Comparison of ENCODE assay signal across 2 cellular contexts in the genomic region with DNA sequence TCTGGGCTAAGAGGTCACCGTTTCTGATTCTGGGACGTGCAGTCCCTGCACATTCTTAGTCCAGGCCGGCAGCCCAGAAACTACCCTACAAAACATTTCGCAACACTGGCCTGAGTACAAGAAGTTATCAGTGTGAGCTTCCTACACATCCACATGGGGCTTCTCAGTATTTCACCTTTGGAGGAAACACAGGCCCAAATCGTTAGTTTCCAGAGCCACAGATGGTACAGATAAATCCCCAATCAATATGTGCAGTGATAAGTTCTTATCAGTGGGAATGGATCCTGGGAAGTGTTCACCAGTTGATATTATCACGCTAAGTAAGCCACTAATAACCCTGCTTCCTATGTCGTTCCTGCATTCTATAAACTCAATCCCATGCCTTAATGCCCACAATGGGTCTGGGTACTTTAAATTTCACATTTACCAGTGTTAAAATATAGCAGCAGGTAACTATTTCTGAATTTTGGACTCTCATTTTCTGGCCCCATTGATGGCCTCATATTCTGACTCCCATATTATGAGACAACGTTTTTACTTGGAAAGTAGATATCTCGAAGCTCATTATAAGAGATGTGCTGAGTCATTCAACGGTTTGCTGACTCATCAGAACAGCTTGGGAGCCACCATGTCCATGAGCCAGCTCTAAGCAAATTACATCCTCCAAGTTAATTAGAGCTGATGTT.
TF ChIP-seq lines count a peak whose summit lies in the region.

No MANE protein-coding gene starts in this region.

TF ChIP-seq in H1, 55 proteins besides CTCF, POLR2A, EP300 and RAD21:
- TF ChIP-seq MAFK (IDR thresholded peaks at IDR 0.05; ENCODE audit: low read depth, low read length): peak; percentile 93
- peak; percentile 57; the same call in 1 of the 2 replicates for TF ChIP-seq CEBPB (IDR thresholded peaks at IDR 0.05; ENCODE audit: low read depth, low read length)
- TF ChIP-seq EZH2 (IDR thresholded peaks at IDR 0.05; ENCODE audit: low read depth, low read length, severe bottlenecking): no peak
- no peak for TF ChIP-seq SIN3A (conservative IDR thresholded peaks at IDR 0.05 in 1 of 2, IDR thresholded peaks at IDR 0.05 in 1 of 2; ENCODE audit: low read depth in 1 of 2, low read length in 2 of 2)
- no peak for TF ChIP-seq CHD2 (IDR thresholded peaks at IDR 0.05; ENCODE audit: low read length)
- TF ChIP-seq BACH1 (IDR thresholded peaks at IDR 0.05; ENCODE audit: low read length): peak; percentile 97
- TF ChIP-seq BCL11A (IDR thresholded peaks at IDR 0.05; ENCODE audit: low read depth in 2 of 2, low read length in 2 of 2): no peak
- TF ChIP-seq RNF2 (IDR thresholded peaks at IDR 0.05; ENCODE audit: borderline replicate concordance, low read depth, low read length, missing control alignments, poor library complexity, severe bottlenecking): no peak
- no peak for TF ChIP-seq TEAD4 (IDR thresholded peaks at IDR 0.05; ENCODE audit: low read depth, low read length)

TF ChIP-seq in HepG2, 621 proteins besides CTCF, POLR2A, EP300 and RAD21:
- TF ChIP-seq MAFK (conservative IDR thresholded peaks at IDR 0.05 in 1 of 2, IDR thresholded peaks at IDR 0.05 in 1 of 2; ENCODE audit: low read length in 2 of 2): peak; percentile 95 to 99
- no peak for TF ChIP-seq TBX2 (CRISPR knock-in tag; IDR thresholded peaks at IDR 0.05; ENCODE audit: borderline replicate concordance)
- TF ChIP-seq SNAPC4 (CRISPR knock-in tag; IDR thresholded peaks at IDR 0.05): no peak
- TF ChIP-seq TERF1 (CRISPR knock-in tag; IDR thresholded peaks at IDR 0.05): no peak
- no peak for TF ChIP-seq ZNF878 (CRISPR knock-in tag; IDR thresholded peaks at IDR 0.05)
- peak; percentile 45; the same call in 1 of the 2 replicates for TF ChIP-seq CEBPG (CRISPR knock-in tag; IDR thresholded peaks at IDR 0.05)
- no peak for TF ChIP-seq ATF5 (CRISPR knock-in tag; IDR thresholded peaks at IDR 0.05; ENCODE audit: low read depth)
- TF ChIP-seq MAFF (IDR thresholded peaks at IDR 0.05; ENCODE audit: low read depth, low read length): peak; percentile 98
- TF ChIP-seq ZNF430 (CRISPR knock-in tag; IDR thresholded peaks at IDR 0.05): no peak
- TF ChIP-seq ZNF274 (CRISPR knock-in tag; IDR thresholded peaks at IDR 0.05): no peak
- TF ChIP-seq SOX13 (IDR thresholded peaks at IDR 0.05): no peak
- TF ChIP-seq SOX13 (CRISPR knock-in tag; conservative IDR thresholded peaks at IDR 0.05 in 1 of 2, IDR thresholded peaks at IDR 0.05 in 1 of 2): no peak
- TF ChIP-seq CCDC6 (CRISPR knock-in tag; IDR thresholded peaks at IDR 0.05): no peak
- no peak for TF ChIP-seq ZNF775 (CRISPR knock-in tag; IDR thresholded peaks at IDR 0.05; ENCODE audit: borderline replicate concordance)
- no peak for TF ChIP-seq ZNF605 (CRISPR knock-in tag; IDR thresholded peaks at IDR 0.05)
- TF ChIP-seq CEBPB (IDR thresholded peaks at IDR 0.05; ENCODE audit: borderline replicate concordance, low read depth, low read length): peak; percentile 81
- TF ChIP-seq, protein P1, sequence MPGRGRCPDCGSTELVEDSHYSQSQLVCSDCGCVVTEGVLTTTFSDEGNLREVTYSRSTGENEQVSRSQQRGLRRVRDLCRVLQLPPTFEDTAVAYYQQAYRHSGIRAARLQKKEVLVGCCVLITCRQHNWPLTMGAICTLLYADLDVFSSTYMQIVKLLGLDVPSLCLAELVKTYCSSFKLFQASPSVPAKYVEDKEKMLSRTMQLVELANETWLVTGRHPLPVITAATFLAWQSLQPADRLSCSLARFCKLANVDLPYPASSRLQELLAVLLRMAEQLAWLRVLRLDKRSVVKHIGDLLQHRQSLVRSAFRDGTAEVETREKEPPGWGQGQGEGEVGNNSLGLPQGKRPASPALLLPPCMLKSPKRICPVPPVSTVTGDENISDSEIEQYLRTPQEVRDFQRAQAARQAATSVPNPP (CRISPR knock-in tag; IDR thresholded peaks at IDR 0.05): no peak
- no peak for TF ChIP-seq SKIL (CRISPR knock-in tag; IDR thresholded peaks at IDR 0.05; ENCODE audit: borderline replicate concordance)
- no peak for TF ChIP-seq KAT2B (IDR thresholded peaks at IDR 0.05; ENCODE audit: borderline replicate concordance, low read depth, low read length)
- TF ChIP-seq, protein P2, sequence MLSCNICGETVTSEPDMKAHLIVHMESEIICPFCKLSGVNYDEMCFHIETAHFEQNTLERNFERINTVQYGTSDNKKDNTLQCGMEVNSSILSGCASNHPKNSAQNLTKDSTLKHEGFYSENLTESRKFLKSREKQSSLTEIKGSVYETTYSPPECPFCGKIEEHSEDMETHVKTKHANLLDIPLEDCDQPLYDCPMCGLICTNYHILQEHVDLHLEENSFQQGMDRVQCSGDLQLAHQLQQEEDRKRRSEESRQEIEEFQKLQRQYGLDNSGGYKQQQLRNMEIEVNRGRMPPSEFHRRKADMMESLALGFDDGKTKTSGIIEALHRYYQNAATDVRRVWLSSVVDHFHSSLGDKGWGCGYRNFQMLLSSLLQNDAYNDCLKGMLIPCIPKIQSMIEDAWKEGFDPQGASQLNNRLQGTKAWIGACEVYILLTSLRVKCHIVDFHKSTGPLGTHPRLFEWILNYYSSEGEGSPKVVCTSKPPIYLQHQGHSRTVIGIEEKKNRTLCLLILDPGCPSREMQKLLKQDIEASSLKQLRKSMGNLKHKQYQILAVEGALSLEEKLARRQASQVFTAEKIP (CRISPR knock-in tag; IDR thresholded peaks at IDR 0.05; ENCODE audit: borderline replicate concordance): no peak
- TF ChIP-seq SSRP1 (CRISPR knock-in tag; IDR thresholded peaks at IDR 0.05): no peak
- no peak for TF ChIP-seq REST (IDR thresholded peaks at IDR 0.05; ENCODE audit: borderline replicate concordance in 1 of 2, low read depth in 1 of 2, low read length in 2 of 2)
- TF ChIP-seq ZNF883 (CRISPR knock-in tag; IDR thresholded peaks at IDR 0.05; ENCODE audit: not compliant biosample characterization): no peak
- TF ChIP-seq NFE2L2 (IDR thresholded peaks at IDR 0.05; ENCODE audit: low read length): peak; percentile 76
